ENCODE assay signal across 9 cellular contexts in genomic region chr7:128168667-128169210, GRCh38.
DNase-seq lines count a peak whose midpoint lies in the region; ATAC-seq and TF ChIP-seq lines count a peak whose summit lies in the region.
"Had no signal": no experiment of that assay in that cellular context is flagged by ENCODE, and none has a peak within 500 bp of the region (broad histone marks: within the 10 kb centered on the region; RNA-seq: fewer than 3 reads in every experiment).

No MANE protein-coding gene starts in this region.

- H3K27ac ChIP-seq in SJCRH30 (no peak overlapping the region), ovary (no peak overlapping the region), upper lobe of left lung (no peak overlapping the region)
- H3K27ac ChIP-seq: KMS-11, skin epidermis had no signal

- H3K36me3 ChIP-seq in SJCRH30 (no peaks in the 10 kb centered on the region), ovary (no peaks in the 10 kb centered on the region), upper lobe of left lung (no peaks in the 10 kb centered on the region)

- H3K4me3 ChIP-seq in SJCRH30 (no peak overlapping the region), fibroblast of the aortic adventitia (ENCODE audit: low read depth, low read length) (no peak overlapping the region), ovary (no peak overlapping the region), upper lobe of left lung (no peak overlapping the region)
- H3K4me3 ChIP-seq: skin epidermis had no signal

- no peak for ATAC-seq in upper lobe of left lung (ENCODE audit: low FRiP score in 2 of 2)

- intact Hi-C loops in ovary (cut with DNase I): no loop called here

- TF ChIP-seq CTCF in GM10266 (IDR thresholded peaks at IDR 0.05; ENCODE audit: control insufficient read depth, insufficient read depth, low read depth, missing control alignments): no peak
- no peak for TF ChIP-seq CTCF in fibroblast of the aortic adventitia (IDR thresholded peaks at IDR 0.05; ENCODE audit: insufficient read depth, low read length)
- TF ChIP-seq CTCF in ovary (IDR thresholded peaks at IDR 0.05): no peak
- TF ChIP-seq CTCF in upper lobe of left lung (IDR thresholded peaks at IDR 0.05): no peak

- H3K27me3 ChIP-seq in SJCRH30 (0 out of 2 replicates have a peak, but pooled peaks cover under 1% of the 10 kb centered on the region), ovary (no peaks in the 10 kb centered on the region), upper lobe of left lung (peaks cover 0 to 36% (median 26%) of the 10 kb centered on the region in 4 donors)

- peak; percentile 53 for DNase-seq in GM10266 (ENCODE audit: extremely low spot score)
- DNase-seq in SJCRH30: peak; percentile 41 to 53
- peak; percentile 10 for DNase-seq in fibroblast of the aortic adventitia (ENCODE audit: low read depth)
- peak in 3 of 5 donors; percentile 30 to 67 (median 63) for DNase-seq in ovary
- DNase-seq in COLO668 (lab: John Stamatoyannopoulos, UW; ENCODE audit: unreplicated experiment): no peak
- DNase-seq in upper lobe of left lung: no peak
- no peak for DNase-seq in hippocampal formation (lab: John Stamatoyannopoulos, UW)

- H3K4me1 ChIP-seq in SJCRH30 (no peaks in the 10 kb centered on the region), ovary (ENCODE audit: insufficient read depth) (peaks cover 3% of the 10 kb centered on the region), upper lobe of left lung (peaks cover 17 to 30% (median 23%) of the 10 kb centered on the region in 4 donors)

- TF ChIP-seq EP300 in ovary (IDR thresholded peaks at IDR 0.05): no peak
- TF ChIP-seq EP300 in upper lobe of left lung (IDR thresholded peaks at IDR 0.05): no peak

- H3K9me3 ChIP-seq in SJCRH30 (replicated peaks) (no peaks in the 10 kb centered on the region), ovary (no peaks in the 10 kb centered on the region), upper lobe of left lung (no peaks in the 10 kb centered on the region)

- WGBS in ovary, 3 donors: 6 to 7% (median 6%) methylated on average over 16 of the region's 16 CpGs
- WGBS in upper lobe of left lung, 2 donors: 6 to 10% methylated on average over 14 to 16 of the region's 16 CpGs

- TF ChIP-seq POLR2A in ovary (IDR thresholded peaks at IDR 0.05): no peak
- TF ChIP-seq POLR2A in upper lobe of left lung (IDR thresholded peaks at IDR 0.05): no peak

Comparison
In these comparisons a context has a peak if more than half of its experiments do, and no peak if none do; other contexts are left out.
1. DNase-seq: peak in GM10266 (single experiment), SJCRH30 (2 of 2), fibroblast of the aortic adventitia (single experiment) and ovary (3 of 5); none in COLO668 (single experiment), upper lobe of left lung (0 of 2) and hippocampal formation (0 of 2).